In genomic region chr5:180045889-180046499, GRCh38 we compare ENCODE assay signal across 17 cellular contexts. TPM values are rescaled to one million over a fixed set of nuclear protein-coding genes. Genes with fewer than 3 reads are reported as not detected.
DNase-seq lines count a peak whose midpoint lies in the region; ATAC-seq, FAIRE-seq and TF ChIP-seq lines count a peak whose summit lies in the region.
"Had no signal": no experiment of that assay in that cellular context is flagged by ENCODE, and none has a peak within 500 bp of the region (broad histone marks: within the 10 kb centered on the region; RNA-seq: fewer than 3 reads in every experiment).

No MANE protein-coding gene starts in this region.

- no peaks in the 10 kb centered on the region for H3K9me1 ChIP-seq in K562 (ENCODE audit: control insufficient read depth, insufficient read depth, low read length)

- H3K79me2 ChIP-seq in K562 (ENCODE audit: control insufficient read depth, insufficient read depth, low read length), result peaks cover 8% of the 10 kb centered on the region; the same call in 2 of the 3 replicates

- BruUV-seq in K562 (replicated peaks; lab: Mats Ljungman, UMichigan), result no TSS peak

- TF ChIP-seq POLR2A in K562 (conservative IDR thresholded peaks at IDR 0.05), result no peak

- FAIRE-seq in K562 (lab: Jason Lieb, UNC), result no peak
- FAIRE-seq: H1, HTR-8/SVneo had no signal

- H3K4me1 ChIP-seq in BLaER1 (peaks cover 20% of the 10 kb centered on the region), K562 (replicated peaks in 1 of 2; ENCODE audit: control insufficient read depth in 2 of 2, insufficient read depth in 2 of 2, low read length in 2 of 2) (peaks cover 0 to 20% of the 10 kb centered on the region in 2 experiments; a peak in 3 of 5 replicates), upper lobe of right lung (peaks cover 32% of the 10 kb centered on the region)

- no peak overlapping the region for H3K4me3 Mint-ChIP-seq in glutamatergic neuron (ENCODE audit: unreplicated experiment)
- H3K4me3 Mint-ChIP-seq: CD8-positive, alpha-beta T cell; H9; IgD-negative memory B cell had no signal

- ATAC-seq in K562, result no peak
- peak; percentile 31 for ATAC-seq in upper lobe of right lung
- ATAC-seq in HG02571 (IDR thresholded peaks at IDR 0.05; ENCODE audit: unreplicated experiment), result no peak
- ATAC-seq in GM18868 (IDR thresholded peaks at IDR 0.05; ENCODE audit: unreplicated experiment), result no peak
- ATAC-seq: CD8-positive, alpha-beta T cell had no signal

- H3K27me3 ChIP-seq in BLaER1, result no peaks in the 10 kb centered on the region
- H3K27me3 ChIP-seq in K562 (ENCODE audit: control insufficient read depth in 2 of 2, insufficient read depth in 2 of 2, low read length in 2 of 2), result no peaks in the 10 kb centered on the region
- no peaks in the 10 kb centered on the region for H3K27me3 ChIP-seq in upper lobe of right lung
- H3K27me3 ChIP-seq: BLaER1 treated with 17β-estradiol and CSF1 and Interleukin-3, amounts not matched to agents 10 nM and 100 nM had no signal

- peak overlapping the region; percentile 48 for H3K27ac Mint-ChIP-seq in glutamatergic neuron (ENCODE audit: unreplicated experiment)
- H3K27ac Mint-ChIP-seq: CD8-positive, alpha-beta T cell; H9; IgD-negative memory B cell had no signal

- H4K20me1 ChIP-seq in BLaER1 (peaks cover 94% of the 10 kb centered on the region), K562 (replicated peaks; ENCODE audit: control insufficient read depth, insufficient read depth, low read length) (no peaks in the 10 kb centered on the region)

- intact Hi-C loops in K562 (cut with micrococcal nuclease) (no loop called here), upper lobe of right lung (cut with DNase I) (no loop called here)

- no peak overlapping the region for H3K9ac ChIP-seq in BLaER1
- H3K9ac ChIP-seq in K562 (ENCODE audit: insufficient read depth in 1 of 2, low read depth in 2 of 2, low read length in 2 of 2), result no peak overlapping the region
- H3K9ac ChIP-seq: BLaER1 treated with 17β-estradiol and CSF1 and Interleukin-3, amounts not matched to agents 10 nM and 100 nM had no signal

- H3K4me2 ChIP-seq in BLaER1 (no peak overlapping the region), K562 (ENCODE audit: insufficient read depth, low read length) (no peak overlapping the region)

- peaks cover 34% of the 10 kb centered on the region for H3K4me1 Mint-ChIP-seq in glutamatergic neuron (ENCODE audit: low read depth, unreplicated experiment)

- H3K27me3 Mint-ChIP-seq in glutamatergic neuron (ENCODE audit: unreplicated experiment), result peaks cover 6% of the 10 kb centered on the region

- no peak for TF ChIP-seq EP300 in K562 (IDR thresholded peaks at IDR 0.05; ENCODE audit: low read length)

- CTCF ChIA-PET in K562 (lab: Yijun Ruan, JAX; ENCODE audit: low intra/inter-chr PET ratio), result no interaction called here

- H3K36me3 ChIP-seq in BLaER1, result peaks cover 71% of the 10 kb centered on the region
- H3K36me3 ChIP-seq in K562 (ENCODE audit: control insufficient read depth, insufficient read depth, low read length), result no peaks in the 10 kb centered on the region
- H3K36me3 ChIP-seq in upper lobe of right lung, result no peaks in the 10 kb centered on the region

- in situ Hi-C loops in K562 (cut with MboI), result no loop called here

- peak overlapping the region; percentile 15; the same call in 1 of the 2 replicates for H3K4me3 ChIP-seq in BLaER1
- no peak overlapping the region for H3K4me3 ChIP-seq in K562
- no peak overlapping the region for H3K4me3 ChIP-seq in upper lobe of right lung

- no peak overlapping the region for H3K27ac ChIP-seq in BLaER1
- no peak overlapping the region for H3K27ac ChIP-seq in K562 (ENCODE audit: extremely low read depth, low read depth, low read length)
- no peak overlapping the region for H3K27ac ChIP-seq in upper lobe of right lung
- H3K27ac ChIP-seq: BLaER1 treated with 17β-estradiol and CSF1 and Interleukin-3, amounts not matched to agents 10 nM and 100 nM had no signal

- WGBS in K562 (ENCODE audit: insufficient coverage, low coverage, missing lambda C conversion rate), result 90% methylated on average over 22 of the region's 30 CpGs

- no peak for TF ChIP-seq CTCF in K562 (IDR thresholded peaks at IDR 0.05 in 2 of 3, conservative IDR thresholded peaks at IDR 0.05 in 1 of 3; ENCODE audit: insufficient read depth in 2 of 3, low read depth in 1 of 3, low read length in 3 of 3)
- no peak for TF ChIP-seq CTCF in glutamatergic neuron (IDR thresholded peaks at IDR 0.05; ENCODE audit: partially characterized antibody, unreplicated experiment)
- no peak for TF ChIP-seq CTCF in upper lobe of right lung (IDR thresholded peaks at IDR 0.05)

- H3K36me3 Mint-ChIP-seq in glutamatergic neuron (ENCODE audit: unreplicated experiment), result peaks cover 13% of the 10 kb centered on the region
- H3K36me3 Mint-ChIP-seq: IgD-negative memory B cell had no signal

- H3K9me3 Mint-ChIP-seq in glutamatergic neuron (ENCODE audit: unreplicated experiment), result peaks cover 14% of the 10 kb centered on the region
- H3K9me3 Mint-ChIP-seq: CD8-positive, alpha-beta T cell; IgD-negative memory B cell had no signal

- DNase-seq in K562 (ENCODE audit: extremely low read depth in 1 of 4, low spot score in 3 of 4) (no peak), glutamatergic neuron (no peak), upper lobe of right lung (peak; percentile 63)
- DNase-seq in activated CD4-positive, alpha-beta T cell treated with anti-CD3 and anti-CD28 coated beads for 4 hours, result no peak
- DNase-seq: 8988T; Calu3; CD8-positive, alpha-beta T cell; DMS79 treated with DMSO at 0.1 percent for 48 hours; GF-D8; H9 had no signal

- POLR2A ChIA-PET in K562 (lab: Yijun Ruan, JAX), result interaction anchor here (0.6 kb wide), 1 partner anchor 12 kb away, joined by 3 read pairs; no protein-coding TSS in a partner anchor

- no peak for TF ChIP-seq RAD21 in K562 (CRISPR knock-in tag; conservative IDR thresholded peaks at IDR 0.05 in 1 of 2, IDR thresholded peaks at IDR 0.05 in 1 of 2)

- H3K9me3 ChIP-seq in BLaER1 (peaks cover 42% of the 10 kb centered on the region), K562 (replicated peaks; ENCODE audit: control insufficient read depth, insufficient read depth, low read depth, low read length) (peaks cover 6% of the 10 kb centered on the region), upper lobe of right lung (no peaks in the 10 kb centered on the region)

- no peak overlapping the region for H2AFZ ChIP-seq in K562 (ENCODE audit: low read depth, low read length)

TF ChIP-seq in K562, 482 proteins besides CTCF, POLR2A, EP300 and RAD21:
- TF ChIP-seq MXD1 (CRISPR knock-in tag; IDR thresholded peaks at IDR 0.05; ENCODE audit: borderline replicate concordance, poor library complexity, severe bottlenecking) (no peak), HLTF (IDR thresholded peaks at IDR 0.05) (peak; percentile 39; the same call in 1 of the 2 replicates), TRIM28 (IDR thresholded peaks at IDR 0.05) (peak; percentile 39; the same call in 1 of the 2 replicates)

RNA-seq across cellular contexts. Expression of gene RNF130, which starts 25.6 kb away (rescaled TPM):
- total RNA-seq in K562 (2011; cell fraction: chromatin; rRNA removed; ENCODE audit: low replicate concordance), result 19.1 and 19.5 TPM in 2 replicates
- total RNA-seq in K562 (2011; cell fraction: nucleolus; rRNA removed), result 12.8 and 17.0 TPM in 2 replicates
- 23.6 and 30.7 TPM in 2 replicates for total RNA-seq in K562 (2011; cell fraction: nucleoplasm; rRNA removed)
- total RNA-seq in K562 (2014; rRNA removed) (25.7 and 28.0 TPM in 2 replicates), K562 (2014; rRNA removed; fragmentation: Illumina TruSeq; extraction: Trizol) (24.0 and 26.2 TPM in 2 replicates), K562 (2015; rRNA removed; fragmentation: Illumina TruSeq; extraction: Trizol) (39.4 and 39.5 TPM in 2 replicates), K562 (2021) (30.0 and 32.2 TPM in 2 replicates), glutamatergic neuron (ENCODE audit: unreplicated experiment) (104 TPM), upper lobe of right lung (109 TPM)
- polyA plus RNA-seq in K562 (2011; rRNA removed) (29.0 and 31.4 TPM in 2 replicates), K562 (2014; fragmentation: Illumina TruSeq; extraction: Trizol) (23.2 and 30.9 TPM in 2 replicates), K562 (2014; fragmentation: Nextera tagmentation; extraction: Ambion mirVana) (1 to 10 TPM; 5.8 to 6.8 TPM), K562 (2014; rRNA removed) (26.7 and 27.1 TPM in 2 replicates)
- polyA plus RNA-seq in K562 (2011; cell fraction: cytosol; rRNA removed), result 24.5 and 27.9 TPM in 2 replicates
- polyA plus RNA-seq in K562 (2011; cell fraction: nucleus; rRNA removed), result 14.2 and 19.3 TPM in 2 replicates
- 31.0 and 76.8 TPM in 2 replicates for polyA plus RNA-seq in K562 (2012)
- 24.2 and 25.4 TPM in 2 replicates for polyA minus RNA-seq in K562 (2011; rRNA and poly(A)+ RNA removed)
- 11.7 and 14.7 TPM in 2 replicates for polyA minus RNA-seq in K562 (2011; cell fraction: cytosol; rRNA and poly(A)+ RNA removed)
- polyA minus RNA-seq in K562 (2011; cell fraction: nucleus; rRNA and poly(A)+ RNA removed), result 10.0 and 13.7 TPM in 2 replicates
